In genomic region chr20:61299613-61300012, GRCh38 we compare ENCODE assay signal across 1 cellular context.
TF ChIP-seq lines count a peak whose summit lies in the region.

No MANE protein-coding gene starts in this region.

TF ChIP-seq in H1, 55 proteins besides CTCF, POLR2A, EP300 and RAD21:
- TF ChIP-seq CHD1 (IDR thresholded peaks at IDR 0.05; ENCODE audit: low read depth, low read length): no peak
- no peak for TF ChIP-seq TEAD4 (IDR thresholded peaks at IDR 0.05; ENCODE audit: low read depth, low read length)
- TF ChIP-seq POU5F1 (IDR thresholded peaks at IDR 0.05; ENCODE audit: low read depth, low read length): no peak
- TF ChIP-seq SIRT6 (IDR thresholded peaks at IDR 0.05; ENCODE audit: low read length): no peak
- TF ChIP-seq NRF1 (IDR thresholded peaks at IDR 0.05; ENCODE audit: low read depth, low read length): no peak
- TF ChIP-seq CREB1 (IDR thresholded peaks at IDR 0.05): no peak
- TF ChIP-seq RXRA (IDR thresholded peaks at IDR 0.05; ENCODE audit: insufficient read depth, low read depth, low read length): no peak
- no peak for TF ChIP-seq JUN (IDR thresholded peaks at IDR 0.05; ENCODE audit: low read depth, low read length)
- TF ChIP-seq SIN3A (conservative IDR thresholded peaks at IDR 0.05 in 1 of 2, IDR thresholded peaks at IDR 0.05 in 1 of 2; ENCODE audit: low read depth in 1 of 2, low read length in 2 of 2): no peak
- no peak for TF ChIP-seq BRCA1 (IDR thresholded peaks at IDR 0.05; ENCODE audit: low read depth, low read length)
- no peak for TF ChIP-seq EZH2 (IDR thresholded peaks at IDR 0.05; ENCODE audit: low read depth, low read length, severe bottlenecking)
- no peak for TF ChIP-seq SP1 (IDR thresholded peaks at IDR 0.05; ENCODE audit: low read depth, low read length)
- no peak for TF ChIP-seq JUND (IDR thresholded peaks at IDR 0.05; ENCODE audit: low read length)
- no peak for TF ChIP-seq GABPA (IDR thresholded peaks at IDR 0.05; ENCODE audit: borderline replicate concordance, insufficient read depth, low read length)
- no peak for TF ChIP-seq USF2 (IDR thresholded peaks at IDR 0.05; ENCODE audit: low read length)
- TF ChIP-seq CEBPB (IDR thresholded peaks at IDR 0.05; ENCODE audit: low read depth, low read length): no peak
- no peak for TF ChIP-seq KDM1A (IDR thresholded peaks at IDR 0.05; ENCODE audit: borderline replicate concordance, low read length)
